ENCODE assay signal across 33 cellular contexts in genomic region chr3:170746175-170746942, GRCh38.
DNase-seq lines count a peak whose midpoint lies in the region; ATAC-seq, FAIRE-seq and TF ChIP-seq lines count a peak whose summit lies in the region.
"Had no signal": no experiment of that assay in that cellular context is flagged by ENCODE, and none has a peak within 500 bp of the region (broad histone marks: within the 10 kb centered on the region; RNA-seq: fewer than 3 reads in every experiment).

No MANE protein-coding gene starts in this region.

- H3K4me1 Mint-ChIP-seq in chondrocyte (ENCODE audit: low read depth) (peaks cover 45% of the 10 kb centered on the region), T-helper 17 cell (no peaks in the 10 kb centered on the region)
- no peaks in the 10 kb centered on the region for H3K4me1 Mint-ChIP-seq in stimulated activated memory B cell treated with anti-CD40 and anti-IgM and Interleukin-4, amounts not matched to agents 10 μg/mL and 1 μg/mL and 100 μg/mL, for 72 hours
- H3K4me1 Mint-ChIP-seq: B cell; central memory CD8-positive, alpha-beta T cell; IgD-negative memory B cell; memory B cell; neural crest cell had no signal

- H3K9ac ChIP-seq in Karpas-422 (ENCODE audit: low read length) (no peak overlapping the region), GM12878 (ENCODE audit: control insufficient read depth, insufficient read depth, low read length) (no peak overlapping the region), keratinocyte (ENCODE audit: control insufficient read depth, extremely low read depth, insufficient read depth, low read length) (no peak overlapping the region)

- CTCF ChIA-PET in GM12878 (lab: Yijun Ruan, JAX): interaction anchor here (0.6 to 1.3 kb wide), 2 partner anchors 64 to 134 kb away, joined by 3 read pairs; no protein-coding TSS in a partner anchor

- DNase-seq in Karpas-422 (peak; percentile 10), GM12878 (ENCODE audit: low read depth, low spot score) (no peak), keratinocyte (ENCODE audit: low read depth, low spot score) (no peak), chondrocyte (ENCODE audit: low spot score) (no peak), T-helper 17 cell (no peak)
- DNase-seq: ACHN; activated CD4-positive, alpha-beta T cell treated with anti-CD3 and anti-CD28 coated beads, Interleukin-2, amount 50 U/mL, for 48 hours; activated T-cell treated with anti-CD3 and anti-CD28 coated beads, Interleukin-2, amount 50 U/mL, for 48 hours; CD8-positive, alpha-beta T cell; NCI-H1105; NCI-H187; NCI-H2171; NCI-H510A; stimulated activated CD4-positive, alpha-beta T cell treated with anti-CD3 and anti-CD28 coated beads, Interleukin-1b, Interleukin-23, amount 100 ng/mL, for 48 hours had no signal

- 7% methylated on average over 3 of the region's 3 CpGs for WGBS in GM12878 (ENCODE audit: insufficient coverage, insufficient replicate concordance, low lambda C conversion rate, missing lambda C conversion rate)

- no peaks in the 10 kb centered on the region for H3K9me2 ChIP-seq in Karpas-422 (replicated peaks; ENCODE audit: insufficient read depth, low read length)

- H3K36me3 ChIP-seq in ACC112 (ENCODE audit: insufficient read depth, low read length) (no peaks in the 10 kb centered on the region), Karpas-422 (ENCODE audit: insufficient read depth, low read length) (no peaks in the 10 kb centered on the region), GM12878 (ENCODE audit: control insufficient read depth in 2 of 2, insufficient read depth in 2 of 2, low read length in 1 of 2) (no peaks in the 10 kb centered on the region), keratinocyte (ENCODE audit: control insufficient read depth in 2 of 2, extremely low read depth in 1 of 2, insufficient read depth in 2 of 2, low read length in 2 of 2) (no peaks in the 10 kb centered on the region)
- H3K36me3 ChIP-seq: MG63, thoracic aorta had no signal

- H3K27me3 Mint-ChIP-seq in chondrocyte (ENCODE audit: low read depth) (no peaks in the 10 kb centered on the region), T-helper 17 cell (peaks cover 25% of the 10 kb centered on the region)
- peaks cover 37% of the 10 kb centered on the region for H3K27me3 Mint-ChIP-seq in stimulated activated memory B cell treated with anti-CD40 and anti-IgM and Interleukin-4, amounts not matched to agents 10 μg/mL and 1 μg/mL and 100 μg/mL, for 72 hours

- TF ChIP-seq RAD21 in GM12878 (IDR thresholded peaks at IDR 0.05; ENCODE audit: insufficient read depth, low read depth, low read length): no peak

- no TSS peak for BruUV-seq in GM12878 (replicated peaks; lab: Mats Ljungman, UMichigan)

- H3K4me3 Mint-ChIP-seq in chondrocyte (ENCODE audit: unreplicated experiment) (no peak overlapping the region), T-helper 17 cell (no peak overlapping the region)
- no peak overlapping the region for H3K4me3 Mint-ChIP-seq in stimulated activated memory B cell treated with anti-CD40 and anti-IgM and Interleukin-4, amounts not matched to agents 10 μg/mL and 1 μg/mL and 100 μg/mL, for 72 hours
- H3K4me3 Mint-ChIP-seq: B cell; CD8-positive, alpha-beta T cell; central memory CD8-positive, alpha-beta T cell; dendritic cell treated with granulocyte-macrophage colony-stimulating factor and Interleukin-4, amounts not matched to agents 40 ng/mL and 50 ng/mL, for 4 days; IgD-negative memory B cell; memory B cell; neural crest cell; stimulated activated naive CD8-positive, alpha-beta T cell treated with anti-CD3 and anti-CD28 coated beads, Interleukin-15, Interleukin-2, amounts not matched to agents 100 ng/mL and 50 ng/mL, for 24 hours; T-helper 1 cell treated with Interleukin-12 subunit alpha and Interleukin-12 subunit beta and Interleukin-4 antibody, amounts not matched to agents 30 μg/mL and 1 μg/mL, for 36 hours had no signal

- no peak overlapping the region for H3K4me2 ChIP-seq in Karpas-422 (ENCODE audit: low read depth, low read length, poor library complexity, severe bottlenecking)
- no peak overlapping the region for H3K4me2 ChIP-seq in GM12878 (ENCODE audit: control insufficient read depth, insufficient read depth)
- H3K4me2 ChIP-seq in keratinocyte (ENCODE audit: control insufficient read depth, extremely low read depth, insufficient read depth, low read depth, low read length): no peak overlapping the region
- H3K4me2 ChIP-seq: smooth muscle cell had no signal

- in situ Hi-C loops in GM12878 (cut with MboI): no loop called here

- intact Hi-C loops in GM12878 (cut with micrococcal nuclease; ENCODE audit: unreplicated experiment): no loop called here

- RAD21 ChIA-PET in GM12878 (lab: Charles Lee; ENCODE audit: unreplicated experiment): interaction anchor here (0.6 kb wide), 1 partner anchor 1601 kb away, joined by 3 read pairs; no protein-coding TSS in a partner anchor

- H3K27ac ChIP-seq in ACC112 (ENCODE audit: low read depth, low read length): peak overlapping the region; percentile 97
- H3K27ac ChIP-seq in Karpas-422 (ENCODE audit: low read length): no peak overlapping the region
- H3K27ac ChIP-seq in GM12878 (ENCODE audit: control insufficient read depth, insufficient read depth): no peak overlapping the region
- peak overlapping the region; percentile 3 for H3K27ac ChIP-seq in keratinocyte (ENCODE audit: control insufficient read depth, insufficient read depth, low read length)
- H3K27ac ChIP-seq: RWPE1, SK-N-MC, thoracic aorta had no signal

- H3K27me3 ChIP-seq in ACC112 (ENCODE audit: insufficient read depth, low read length) (no peaks in the 10 kb centered on the region), Karpas-422 (ENCODE audit: low read length) (no peaks in the 10 kb centered on the region), GM12878 (replicated peaks in 1 of 2; ENCODE audit: control insufficient read depth in 2 of 2, insufficient read depth in 2 of 2, low read length in 1 of 2) (peaks cover 0 to 4% of the 10 kb centered on the region in 2 experiments; a peak in 2 of 4 replicates), keratinocyte (ENCODE audit: control insufficient read depth, extremely low read depth, insufficient read depth, low read length) (no peaks in the 10 kb centered on the region)
- H3K27me3 ChIP-seq: MG63 had no signal

- POLR2A ChIA-PET in GM12878 (lab: Charles Lee): no interaction called here

- no peaks in the 10 kb centered on the region for H3K9me1 ChIP-seq in keratinocyte (ENCODE audit: control insufficient read depth, extremely low read depth, insufficient read depth, low read length)

- H4K20me1 ChIP-seq in Karpas-422 (ENCODE audit: insufficient read depth, low read depth, low read length) (no peaks in the 10 kb centered on the region), GM12878 (ENCODE audit: control insufficient read depth, insufficient read depth) (no peaks in the 10 kb centered on the region), keratinocyte (ENCODE audit: control insufficient read depth, extremely low read depth, insufficient read depth, low read length) (no peaks in the 10 kb centered on the region)

- H3K4me1 ChIP-seq in ACC112 (ENCODE audit: control insufficient read depth, insufficient read depth, low read length, unreplicated experiment) (peaks cover 59% of the 10 kb centered on the region), Karpas-422 (ENCODE audit: low read length) (no peaks in the 10 kb centered on the region), GM12878 (ENCODE audit: control insufficient read depth, insufficient read depth, low read length) (no peaks in the 10 kb centered on the region), keratinocyte (ENCODE audit: control insufficient read depth, extremely low read depth, insufficient read depth, low read length) (peaks cover 58% of the 10 kb centered on the region)

- peak; percentile 44 for FAIRE-seq in GM12878 (lab: Jason Lieb, UNC)
- FAIRE-seq in keratinocyte (lab: Jason Lieb, UNC): peak; percentile 20
- FAIRE-seq: endometrium, TTC549, urothelium cell line had no signal

- TF ChIP-seq CTCF in GM12878 (IDR thresholded peaks at IDR 0.05 in 2 of 3, conservative IDR thresholded peaks at IDR 0.05 in 1 of 3; ENCODE audit: control insufficient read depth in 2 of 3, extremely low read depth in 1 of 3, insufficient read depth in 1 of 3, low read depth in 3 of 3, low read length in 3 of 3) (no peak), keratinocyte (optimal IDR thresholded peaks at IDR 0.05 in 1 of 3, IDR thresholded peaks at IDR 0.05 in 1 of 3, conservative IDR thresholded peaks at IDR 0.05 in 1 of 3; ENCODE audit: extremely low read depth in 1 of 3, insufficient read depth in 2 of 3, low read length in 3 of 3) (no peak), chondrocyte (IDR thresholded peaks at IDR 0.05) (no peak)

- ATAC-seq in GM12878 (no peak), HG03521 (IDR thresholded peaks at IDR 0.05; ENCODE audit: unreplicated experiment) (no peak), T-helper 17 cell (no peak)
- no peak for ATAC-seq in stimulated activated memory B cell treated with anti-CD40 and anti-IgM and Interleukin-4, amounts not matched to agents 10 μg/mL and 1 μg/mL and 100 μg/mL, for 72 hours
- ATAC-seq: CD8-positive, alpha-beta T cell had no signal

- dilution Hi-C loops in keratinocyte (cut with MboI; ENCODE audit: extremely low pct_ligation_motif_present, low sequenced_read_pairs): no loop called here

- SMC1A ChIA-PET in GM12878 (lab: Charles Lee; ENCODE audit: uncharacterized antibody, unreplicated experiment): no interaction called here

- H3K36me3 Mint-ChIP-seq in chondrocyte (ENCODE audit: low read depth) (no peaks in the 10 kb centered on the region), T-helper 17 cell (ENCODE audit: low read depth) (no peaks in the 10 kb centered on the region)
- no peaks in the 10 kb centered on the region for H3K36me3 Mint-ChIP-seq in stimulated activated memory B cell treated with anti-CD40 and anti-IgM and Interleukin-4, amounts not matched to agents 10 μg/mL and 1 μg/mL and 100 μg/mL, for 72 hours
- H3K36me3 Mint-ChIP-seq: CD8-positive, alpha-beta T cell; IgD-negative memory B cell; memory B cell had no signal

- H3K27ac Mint-ChIP-seq in chondrocyte (ENCODE audit: unreplicated experiment) (no peak overlapping the region), T-helper 17 cell (no peak overlapping the region)
- no peak overlapping the region for H3K27ac Mint-ChIP-seq in stimulated activated memory B cell treated with anti-CD40 and anti-IgM and Interleukin-4, amounts not matched to agents 10 μg/mL and 1 μg/mL and 100 μg/mL, for 72 hours
- H3K27ac Mint-ChIP-seq: B cell; CD8-positive, alpha-beta T cell; dendritic cell treated with granulocyte-macrophage colony-stimulating factor and Interleukin-4, amounts not matched to agents 40 ng/mL and 50 ng/mL, for 4 days; IgD-negative memory B cell; memory B cell; stimulated activated naive CD8-positive, alpha-beta T cell treated with anti-CD3 and anti-CD28 coated beads, Interleukin-15, Interleukin-2, amounts not matched to agents 100 ng/mL and 50 ng/mL, for 24 hours; T-helper 1 cell treated with Interleukin-12 subunit alpha and Interleukin-12 subunit beta and Interleukin-4 antibody, amounts not matched to agents 30 μg/mL and 1 μg/mL, for 36 hours had no signal

- H3K9me3 Mint-ChIP-seq in chondrocyte (ENCODE audit: low read depth): no peaks in the 10 kb centered on the region
- H3K9me3 Mint-ChIP-seq in stimulated activated memory B cell treated with anti-CD40 and anti-IgM and Interleukin-4, amounts not matched to agents 10 μg/mL and 1 μg/mL and 100 μg/mL, for 72 hours: no peaks in the 10 kb centered on the region
- H3K9me3 Mint-ChIP-seq: CD8-positive, alpha-beta T cell; central memory CD8-positive, alpha-beta T cell; dendritic cell treated with granulocyte-macrophage colony-stimulating factor and Interleukin-4, amounts not matched to agents 40 ng/mL and 50 ng/mL, for 4 days; memory B cell; neural crest cell; stimulated activated naive CD8-positive, alpha-beta T cell treated with anti-CD3 and anti-CD28 coated beads, Interleukin-15, Interleukin-2, amounts not matched to agents 100 ng/mL and 50 ng/mL, for 24 hours; T-helper 1 cell treated with Interleukin-12 subunit alpha and Interleukin-12 subunit beta and Interleukin-4 antibody, amounts not matched to agents 30 μg/mL and 1 μg/mL, for 36 hours had no signal

- no peak for TF ChIP-seq EP300 in GM12878 (IDR thresholded peaks at IDR 0.05; ENCODE audit: borderline replicate concordance in 1 of 2, control insufficient read depth in 1 of 2, low read depth in 2 of 2, low read length in 2 of 2)

- H3K9me3 ChIP-seq in Karpas-422 (ENCODE audit: low read length) (no peaks in the 10 kb centered on the region), GM12878 (replicated peaks; ENCODE audit: control insufficient read depth, insufficient read depth, low read length) (no peaks in the 10 kb centered on the region), keratinocyte (ENCODE audit: control insufficient read depth, low read depth, low read length) (no peaks in the 10 kb centered on the region), T-helper 17 cell (ENCODE audit: control insufficient read depth, low read length, poor library complexity, severe bottlenecking) (no peaks in the 10 kb centered on the region)
- H3K9me3 ChIP-seq: thoracic aorta had no signal

- TF ChIP-seq POLR2A in GM12878 (IDR thresholded peaks at IDR 0.05; ENCODE audit: low read depth, low read length): no peak

- H2AFZ ChIP-seq in ACC112 (ENCODE audit: low read length, unreplicated experiment) (no peak overlapping the region), Karpas-422 (ENCODE audit: low read length) (no peak overlapping the region), GM12878 (ENCODE audit: control insufficient read depth, low read depth, low read length) (no peak overlapping the region), keratinocyte (ENCODE audit: control insufficient read depth, low read length) (no peak overlapping the region)

- no peak overlapping the region for H3K4me3 ChIP-seq in ACC112 (ENCODE audit: low read depth, low read length)
- H3K4me3 ChIP-seq in Karpas-422 (ENCODE audit: low read length): no peak overlapping the region
- no peak overlapping the region for H3K4me3 ChIP-seq in GM12878
- no peak overlapping the region for H3K4me3 ChIP-seq in keratinocyte (ENCODE audit: control insufficient read depth in 2 of 3, extremely low read depth in 1 of 3, insufficient read depth in 2 of 3, low read depth in 1 of 3, low read length in 3 of 3)
- H3K4me3 ChIP-seq: MG63, SK-N-MC, smooth muscle cell, thoracic aorta had no signal

- H3K79me2 ChIP-seq in ACC112 (ENCODE audit: control insufficient read depth, insufficient read depth, low read length, unreplicated experiment) (peaks cover 4% of the 10 kb centered on the region), Karpas-422 (ENCODE audit: low read length) (no peaks in the 10 kb centered on the region), GM12878 (ENCODE audit: control insufficient read depth, insufficient read depth, low read length) (no peaks in the 10 kb centered on the region), keratinocyte (ENCODE audit: control insufficient read depth, insufficient read depth, low read length) (no peaks in the 10 kb centered on the region)

Comparison
In these comparisons a context has a peak if more than half of its experiments do, and no peak if none do; other contexts are left out.
1. H3K27ac ChIP-seq: peak in ACC112 (single experiment) and keratinocyte (single experiment); none in Karpas-422 (single experiment) and GM12878 (single experiment).